ENCODE assay signal across 17 cellular contexts in the genomic region with DNA sequence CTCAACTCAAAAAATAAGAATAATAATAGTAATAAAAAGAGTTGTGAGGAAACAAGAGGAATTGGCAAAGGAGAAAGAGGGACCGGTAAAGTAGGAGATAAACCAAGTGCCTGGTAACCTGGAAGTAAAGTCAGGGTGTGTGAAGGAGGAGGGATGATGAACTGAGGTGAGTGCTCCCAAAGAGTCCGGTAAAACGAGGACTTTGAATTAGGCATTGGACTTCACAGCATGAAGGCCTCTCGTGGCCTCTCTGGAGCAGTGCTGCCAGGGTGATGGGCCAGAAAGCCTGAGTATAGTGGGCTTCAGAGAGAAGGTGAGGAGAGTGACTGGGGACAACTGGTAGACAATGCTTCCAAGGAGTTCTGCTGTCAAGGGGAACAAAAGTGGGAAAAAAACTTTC. TPM values are rescaled to one million over a fixed set of nuclear protein-coding genes. Genes with fewer than 3 reads are reported as not detected.
A peak's percentile ranks its signal among the peaks of the same experiment; 100 is the strongest.
DNase-seq lines count a peak whose midpoint lies in the region; ATAC-seq and TF ChIP-seq lines count a peak whose summit lies in the region.
"Had no signal": no experiment of that assay in that cellular context is flagged by ENCODE, and none has a peak within 500 bp of the region (broad histone marks: within the 10 kb centered on the region; RNA-seq: fewer than 3 reads in every experiment).

No MANE protein-coding gene starts in this region.

- TF ChIP-seq CTCF in H9 (conservative IDR thresholded peaks at IDR 0.05) (no peak), spleen (IDR thresholded peaks at IDR 0.05 in 8 of 11, conservative IDR thresholded peaks at IDR 0.05 in 3 of 11) (no peak)

- H3K9me3 ChIP-seq in H9 (ENCODE audit: control insufficient read depth, low read depth, low read length) (no peaks in the 10 kb centered on the region), spleen (no peaks in the 10 kb centered on the region)
- H3K9me3 ChIP-seq: BE2C had no signal

- H3K4me3 Mint-ChIP-seq in activated T-cell treated with anti-CD3 and anti-CD28 coated beads, Interleukin-2, amount 50 U/mL, for 24 hours: no peak overlapping the region
- no peak overlapping the region for H3K4me3 Mint-ChIP-seq in H9
- no peak overlapping the region for H3K4me3 Mint-ChIP-seq in effector memory CD8-positive, alpha-beta T cell
- H3K4me3 Mint-ChIP-seq in activated T-cell treated with anti-CD3 and anti-CD28 coated beads, Interleukin-2, amount 50 U/mL, for 72 hours: no peak overlapping the region
- H3K4me3 Mint-ChIP-seq: CD4-positive, alpha-beta T cell; GM23338; IgD-negative memory B cell had no signal

- H3K27ac ChIP-seq in H9 (ENCODE audit: insufficient read length, low read depth, low read length) (no peak overlapping the region), spleen (no peak overlapping the region)

- TF ChIP-seq POLR2A in spleen (IDR thresholded peaks at IDR 0.05): no peak

- no peak for ATAC-seq in effector memory CD8-positive, alpha-beta T cell (replicated peaks)
- no peak for ATAC-seq in activated T-cell treated with anti-CD3 and anti-CD28 coated beads, Interleukin-2, amount 50 U/mL, for 72 hours (replicated peaks in 1 of 2)
- ATAC-seq: GM12878, GM23338 had no signal

- H3K18ac ChIP-seq in H9 (ENCODE audit: insufficient read length, low read depth, low read length): no peak overlapping the region

- H3K4me3 ChIP-seq in spleen: no peak overlapping the region
- H3K4me3 ChIP-seq: GM12878, GM23338 had no signal

- DNase-seq in activated T-cell treated with anti-CD3 and anti-CD28 coated beads, Interleukin-2, amount 50 U/mL, for 24 hours: no peak
- no peak for DNase-seq in activated T-cell treated with anti-CD3 and anti-CD28 coated beads, Interleukin-2, amount 50 U/mL, for 1 hour
- DNase-seq in H9: no peak
- DNase-seq in effector memory CD8-positive, alpha-beta T cell: no peak
- DNase-seq in spleen: peak; percentile 7
- DNase-seq in activated T-cell treated with anti-CD3 and anti-CD28 coated beads, Interleukin-2, amount 50 U/mL, for 72 hours: no peak
- no peak for DNase-seq in activated naive CD4-positive, alpha-beta T cell (lab: John Stamatoyannopoulos, UW)
- DNase-seq in KG1 (lab: John Stamatoyannopoulos, UW): no peak
- DNase-seq: BE2C; Calu3; CD4-positive, alpha-beta T cell; NCI-H1105 treated with DMSO at 0.1 percent for 48 hours; NCI-H2081 treated with DMSO at 0.1 percent for 48 hours; Right ventricle myocardium superior had no signal

- no peak overlapping the region for H3K56ac ChIP-seq in H9 (ENCODE audit: insufficient read length, low read depth, low read length)

- H3K79me2 ChIP-seq in H9 (ENCODE audit: insufficient read depth, low read length): no peaks in the 10 kb centered on the region; the same call in 1 of the 2 replicates

- H3K4me2 ChIP-seq in H9 (ENCODE audit: insufficient read depth, insufficient read length, low read length): no peak overlapping the region
- H3K4me2 ChIP-seq: GM23338 had no signal

- peaks cover 4% of the 10 kb centered on the region for H3K79me1 ChIP-seq in H9 (ENCODE audit: insufficient read depth, low read depth, low read length, poor library complexity, severe bottlenecking)

- no CpG with 5 or more reads among the region's 4 CpGs for WGBS in H9 (ENCODE audit: extremely low coverage, insufficient read length, low lambda C conversion rate)
- WGBS in spleen, 5 donors: 91 to 99% (median 96%) methylated on average over 4 of the region's 4 CpGs

- intact Hi-C loops in spleen (cut with DNase I; ENCODE audit: low total_unique reads): no loop called here

- H4K20me1 ChIP-seq in H9 (ENCODE audit: control insufficient read depth, insufficient read depth, insufficient read length): no peaks in the 10 kb centered on the region

- H4K91ac ChIP-seq in H9 (ENCODE audit: insufficient read length, low read depth, low read length): no peak overlapping the region

- no peak overlapping the region for H2AFZ ChIP-seq in H9 (ENCODE audit: low read length)
- H2AFZ ChIP-seq: GM23338 had no signal

- no peaks in the 10 kb centered on the region for H3K9me3 Mint-ChIP-seq in activated T-cell treated with anti-CD3 and anti-CD28 coated beads, Interleukin-2, amount 50 U/mL, for 24 hours
- H3K9me3 Mint-ChIP-seq in H9: no peaks in the 10 kb centered on the region
- no peaks in the 10 kb centered on the region for H3K9me3 Mint-ChIP-seq in effector memory CD8-positive, alpha-beta T cell
- H3K9me3 Mint-ChIP-seq in activated T-cell treated with anti-CD3 and anti-CD28 coated beads, Interleukin-2, amount 50 U/mL, for 72 hours: no peaks in the 10 kb centered on the region
- H3K9me3 Mint-ChIP-seq: CD4-positive, alpha-beta T cell; GM23338; IgD-negative memory B cell had no signal

- H3K27me3 Mint-ChIP-seq in activated T-cell treated with anti-CD3 and anti-CD28 coated beads, Interleukin-2, amount 50 U/mL, for 24 hours: no peaks in the 10 kb centered on the region
- H3K27me3 Mint-ChIP-seq in H9 (ENCODE audit: low read depth): no peaks in the 10 kb centered on the region
- H3K27me3 Mint-ChIP-seq in effector memory CD8-positive, alpha-beta T cell: no peaks in the 10 kb centered on the region
- H3K27me3 Mint-ChIP-seq in activated T-cell treated with anti-CD3 and anti-CD28 coated beads, Interleukin-2, amount 50 U/mL, for 72 hours (ENCODE audit: low read depth): no peaks in the 10 kb centered on the region
- H3K27me3 Mint-ChIP-seq: CD4-positive, alpha-beta T cell; IgD-negative memory B cell had no signal

- no peak overlapping the region for H4K8ac ChIP-seq in H9 (replicated peaks; ENCODE audit: insufficient read length, low read depth, low read length)

- no peak overlapping the region for H2BK20ac ChIP-seq in H9 (ENCODE audit: low read depth, low read length, poor library complexity, severe bottlenecking)

- H3K36me3 Mint-ChIP-seq in activated T-cell treated with anti-CD3 and anti-CD28 coated beads, Interleukin-2, amount 50 U/mL, for 24 hours (ENCODE audit: low read depth): peaks cover 11% of the 10 kb centered on the region
- H3K36me3 Mint-ChIP-seq in H9 (ENCODE audit: insufficient read depth in 1 of 3, low read depth in 3 of 3): peaks cover 5 to 11% (median 9%) of the 10 kb centered on the region in 3 experiments; a peak in 6 of 7 replicates
- H3K36me3 Mint-ChIP-seq in effector memory CD8-positive, alpha-beta T cell (ENCODE audit: insufficient read depth): peaks cover 10% of the 10 kb centered on the region
- H3K36me3 Mint-ChIP-seq in activated T-cell treated with anti-CD3 and anti-CD28 coated beads, Interleukin-2, amount 50 U/mL, for 72 hours (ENCODE audit: insufficient read depth in 2 of 2): peaks cover 0 to 3% of the 10 kb centered on the region in 2 donors
- H3K36me3 Mint-ChIP-seq: IgD-negative memory B cell had no signal

- no peak overlapping the region for H3K4ac ChIP-seq in H9 (ENCODE audit: low read depth, low read length)

- H3K23ac ChIP-seq in H9 (ENCODE audit: insufficient read length, low read depth, low read length): no peak overlapping the region

- no peak overlapping the region for H2BK5ac ChIP-seq in H9 (ENCODE audit: insufficient read length, low read length)

- H2BK120ac ChIP-seq in H9 (ENCODE audit: low read depth, low read length, poor library complexity, severe bottlenecking): no peak overlapping the region

- H3K9ac ChIP-seq in H9 (ENCODE audit: extremely low read depth, insufficient read length, low read length): no peak overlapping the region

- no peaks in the 10 kb centered on the region for H3K23me2 ChIP-seq in H9 (ENCODE audit: insufficient read length, low read depth, low read length, poor library complexity, severe bottlenecking)

- H3K27me3 ChIP-seq in H9 (ENCODE audit: insufficient read depth, low read length): no peaks in the 10 kb centered on the region
- no peaks in the 10 kb centered on the region for H3K27me3 ChIP-seq in spleen (replicated peaks in 1 of 7)
- H3K27me3 ChIP-seq: BE2C had no signal

- H3K4me1 Mint-ChIP-seq in activated T-cell treated with anti-CD3 and anti-CD28 coated beads, Interleukin-2, amount 50 U/mL, for 24 hours (ENCODE audit: low read depth): peaks cover 9% of the 10 kb centered on the region
- H3K4me1 Mint-ChIP-seq in H9: peaks cover 0 to 3% of the 10 kb centered on the region in 2 experiments; a peak in 1 of 4 replicates
- peaks cover 0 to 8% of the 10 kb centered on the region in 2 donors for H3K4me1 Mint-ChIP-seq in effector memory CD8-positive, alpha-beta T cell (ENCODE audit: low read depth in 2 of 2)
- H3K4me1 Mint-ChIP-seq in activated T-cell treated with anti-CD3 and anti-CD28 coated beads, Interleukin-2, amount 50 U/mL, for 72 hours (ENCODE audit: low read depth): no peaks in the 10 kb centered on the region
- H3K4me1 Mint-ChIP-seq: GM23338 had no signal

- no peak overlapping the region for H3T11ph ChIP-seq in H9 (ENCODE audit: low read length)

- no peak overlapping the region for H4K5ac ChIP-seq in H9 (ENCODE audit: insufficient read length, low read depth, low read length)

- H2BK12ac ChIP-seq in H9 (ENCODE audit: insufficient read length, low read depth, low read length): no peak overlapping the region

- H3K36me3 ChIP-seq in spleen: peaks cover 0 to 58% (median 10%) of the 10 kb centered on the region in 6 donors
- H3K36me3 ChIP-seq: BE2C had no signal

- peak overlapping the region; percentile 48 for H3K27ac Mint-ChIP-seq in activated T-cell treated with anti-CD3 and anti-CD28 coated beads, Interleukin-2, amount 50 U/mL, for 24 hours
- H3K27ac Mint-ChIP-seq in H9: peak overlapping the region in 2 of 3 experiments; percentile 0 to 81; a peak in 2 of 7 replicates
- H3K27ac Mint-ChIP-seq in effector memory CD8-positive, alpha-beta T cell: peak overlapping the region; percentile 6 to 36
- no peak overlapping the region for H3K27ac Mint-ChIP-seq in activated T-cell treated with anti-CD3 and anti-CD28 coated beads, Interleukin-2, amount 50 U/mL, for 72 hours
- H3K27ac Mint-ChIP-seq: CD4-positive, alpha-beta T cell; GM23338 had no signal

- H2AK5ac ChIP-seq in H9 (ENCODE audit: insufficient read length, low read length): no peak overlapping the region

- H3K14ac ChIP-seq in H9 (ENCODE audit: insufficient read depth, low read length): no peak overlapping the region

- no peak overlapping the region for H2BK15ac ChIP-seq in H9 (ENCODE audit: low read depth, low read length)

- no peaks in the 10 kb centered on the region for H3K4me1 ChIP-seq in H9 (ENCODE audit: insufficient read depth, low read length)
- no peaks in the 10 kb centered on the region for H3K4me1 ChIP-seq in spleen
- H3K4me1 ChIP-seq: BE2C had no signal

RNA-seq across cellular contexts. Expression of gene RPL11, which starts 17.6 kb away (rescaled TPM):
- 1,617 and 1,618 TPM in 2 replicates for total RNA-seq in H9 (2021)
- 1,000 to 10,000 TPM in 4 of 7 donors, 100 to 1,000 TPM in 3; 864 to 1,229 (median 1,082) TPM for total RNA-seq in spleen
- 1,000 to 10,000 TPM; 4,161 to 6,089 (median 5,782) TPM for polyA plus RNA-seq in spleen
- total RNA-seq in activated T-cell treated with anti-CD3 and anti-CD28 coated beads, Interleukin-2, amount 50 U/mL, for 72 hours: 1,000 to 10,000 TPM; 1,532 to 1,644 TPM

RNA-seq across cellular contexts. Expression of gene ELOA, which starts 34.0 kb away (rescaled TPM):
- total RNA-seq in H9 (2021): 66.2 and 69.0 TPM in 2 replicates
- 10 to 100 TPM; 30.3 to 38.0 (median 34.0) TPM for total RNA-seq in spleen
- 10 to 100 TPM in 2 of 3 donors, 1 to 10 TPM in 1; 7.9 to 12.2 (median 10.0) TPM for polyA plus RNA-seq in spleen
- 10 to 100 TPM; 32.4 to 34.1 TPM for total RNA-seq in activated T-cell treated with anti-CD3 and anti-CD28 coated beads, Interleukin-2, amount 50 U/mL, for 72 hours
